Comparison of ENCODE assay signal across 22 cellular contexts in genomic region chr12:20260864-20261263, GRCh38.
"Had no signal": no experiment of that assay in that cellular context is flagged by ENCODE, and none has a peak within 500 bp of the region (broad histone marks: within the 10 kb centered on the region; RNA-seq: fewer than 3 reads in every experiment).

No MANE protein-coding gene starts in this region.

- H3K4me3 ChIP-seq: breast epithelium, colonic mucosa, heart left ventricle, lower lobe of right lung, sigmoid colon, vagina had no signal

- DNase-seq: activated CD4-positive, alpha-beta T cell treated with anti-CD3 and anti-CD28 coated beads, Interleukin-2, amount 50 U/mL, for 4 hours; activated CD8-positive, alpha-beta memory T cell treated with anti-CD3 and anti-CD28 coated beads for 24 hours; activated CD8-positive, alpha-beta memory T cell treated with anti-CD3 and anti-CD28 coated beads, Interleukin-2, amount 50 U/mL, for 4 hours; activated naive CD4-positive, alpha-beta T cell; activated T-cell treated with anti-CD3 and anti-CD28 coated beads, Interleukin-2, amount 50 U/mL, for 24 hours; colonic mucosa; endodermal cell; heart left ventricle; lower lobe of right lung; naive thymus-derived CD4-positive, alpha-beta T cell; occipital lobe; retina; sigmoid colon; stimulated activated CD4-positive, alpha-beta T cell treated with anti-CD3 and anti-CD28 coated beads, Interleukin-2, amount 100 ng/mL, for 48 hours; stimulated activated CD8-positive, alpha-beta memory T cell treated with anti-CD3 and anti-CD28 coated beads, Interleukin-4, amount 100 ng/mL, for 48 hours; stimulated activated naive B cell treated with anti-CD40 and anti-IgM and Interleukin-4, amounts not matched to agents 10 μg/mL and 1 μg/mL and 100 μg/mL, for 72 hours had no signal

- H3K36me3 ChIP-seq: breast epithelium, colonic mucosa, heart left ventricle, lower lobe of right lung, sigmoid colon, vagina had no signal

- H3K4me1 ChIP-seq: breast epithelium, colonic mucosa, heart left ventricle, lower lobe of right lung, vagina had no signal

- ATAC-seq: activated T-helper 17 cell treated with anti-CD3 and anti-CD28 coated beads, Interleukin-2, amount 50 U/mL, for 72 hours; heart left ventricle; left lobe of liver; lower lobe of right lung; naive thymus-derived CD4-positive, alpha-beta T cell; stimulated activated naive B cell treated with anti-CD40 and anti-IgM and Interleukin-4, amounts not matched to agents 10 μg/mL and 1 μg/mL and 100 μg/mL, for 72 hours had no signal

- FAIRE-seq: keratinocyte had no signal

- H3K27ac ChIP-seq: breast epithelium, colonic mucosa, epithelial cell of prostate, heart left ventricle, lower lobe of right lung, sigmoid colon, vagina had no signal

- H3K27me3 ChIP-seq: breast epithelium, colonic mucosa, heart left ventricle, sigmoid colon, vagina had no signal

- H3K9me3 ChIP-seq: breast epithelium, colonic mucosa, heart left ventricle, lower lobe of right lung, sigmoid colon, vagina had no signal
